Comparison of ENCODE assay signal across 8 cellular contexts in genomic region chr6:41937881-41938574, GRCh38. TPM values are rescaled to one million over a fixed set of nuclear protein-coding genes. Genes with fewer than 3 reads are reported as not detected.
A peak's percentile ranks its signal among the peaks of the same experiment; 100 is the strongest.
DNase-seq lines count a peak whose midpoint lies in the region; ATAC-seq lines count a peak whose summit lies in the region.

No MANE protein-coding gene starts in this region.

- peak overlapping the region; percentile 94 for H3K27ac Mint-ChIP-seq in T-helper 2 cell treated with Interferon-gamma antibody and Interleukin-4, amounts not matched to agents 5 μg/mL and 100 μg/mL, for 36 hours

- no peaks in the 10 kb centered on the region for H3K9me3 Mint-ChIP-seq in T-helper 2 cell treated with Interferon-gamma antibody and Interleukin-4, amounts not matched to agents 5 μg/mL and 100 μg/mL, for 36 hours

- ATAC-seq in HG03342 (IDR thresholded peaks at IDR 0.05; ENCODE audit: unreplicated experiment) (no peak), HG03108 (IDR thresholded peaks at IDR 0.05; ENCODE audit: unreplicated experiment) (no peak)

- H3K9ac ChIP-seq in skeletal muscle satellite cell (ENCODE audit: low read depth, low read length), result no peak overlapping the region

- H3K4me2 ChIP-seq in skeletal muscle satellite cell (ENCODE audit: low read length), result peak overlapping the region; percentile 96

- H3K4me1 ChIP-seq in skeletal muscle satellite cell (ENCODE audit: control insufficient read depth, insufficient read depth, low read length), result peaks cover 51% of the 10 kb centered on the region

- peaks cover 75% of the 10 kb centered on the region for H3K36me3 Mint-ChIP-seq in T-helper 2 cell treated with Interferon-gamma antibody and Interleukin-4, amounts not matched to agents 5 μg/mL and 100 μg/mL, for 36 hours (ENCODE audit: low read depth)

- H3K4me3 Mint-ChIP-seq in T-helper 2 cell treated with Interferon-gamma antibody and Interleukin-4, amounts not matched to agents 5 μg/mL and 100 μg/mL, for 36 hours, result peak overlapping the region; percentile 99

- H3K4me3 ChIP-seq in skeletal muscle satellite cell (ENCODE audit: low read length), result no peak overlapping the region

- peak; percentile 54 to 61 for DNase-seq in Kasumi-1 (lab: John Stamatoyannopoulos, UW)
- no peak for DNase-seq in T-helper 2 cell treated with Interferon-gamma antibody and Interleukin-4, amounts not matched to agents 5 μg/mL and 100 μg/mL, for 36 hours (ENCODE audit: low spot score)
- peak; percentile 10 for DNase-seq in effector CD8-positive, alpha-beta T cell (lab: John Stamatoyannopoulos, UW)
- no peak for DNase-seq in GOT3 (lab: John Stamatoyannopoulos, UW)
- DNase-seq in NCI-H2196 (lab: John Stamatoyannopoulos, UW; ENCODE audit: unreplicated experiment), result no peak

- no peaks in the 10 kb centered on the region for H3K27me3 Mint-ChIP-seq in T-helper 2 cell treated with Interferon-gamma antibody and Interleukin-4, amounts not matched to agents 5 μg/mL and 100 μg/mL, for 36 hours (ENCODE audit: low read depth)

- no peaks in the 10 kb centered on the region for H3K9me3 ChIP-seq in skeletal muscle satellite cell (replicated peaks; ENCODE audit: low read length)

- peaks cover 50% of the 10 kb centered on the region for H3K4me1 Mint-ChIP-seq in T-helper 2 cell treated with Interferon-gamma antibody and Interleukin-4, amounts not matched to agents 5 μg/mL and 100 μg/mL, for 36 hours (ENCODE audit: low read depth)

- H3K27me3 ChIP-seq in skeletal muscle satellite cell (ENCODE audit: control insufficient read depth, insufficient read depth, low read length), result no peaks in the 10 kb centered on the region

- peaks cover 46% of the 10 kb centered on the region for H3K36me3 ChIP-seq in skeletal muscle satellite cell (ENCODE audit: insufficient read depth, low read length)

RNA-seq across cellular contexts. Expression of gene CCND3, which starts 3.6 kb away (rescaled TPM):
- 49.2 and 55.7 TPM in 2 replicates for total RNA-seq in skeletal muscle satellite cell (2012; rRNA removed)

RNA-seq across cellular contexts. Expression of gene BYSL, which starts 16.7 kb away (rescaled TPM):
- 25.6 and 26.9 TPM in 2 replicates for total RNA-seq in skeletal muscle satellite cell (2012; rRNA removed)

RNA-seq across cellular contexts. Expression of gene MED20, which starts 17.1 kb away (rescaled TPM):
- 19.4 and 23.3 TPM in 2 replicates for total RNA-seq in skeletal muscle satellite cell (2012; rRNA removed)

RNA-seq across cellular contexts. Expression of gene USP49, which starts 42.9 kb away (rescaled TPM):
- total RNA-seq in skeletal muscle satellite cell (2012; rRNA removed), result 1.7 and 3.5 TPM in 2 replicates

Comparison
In these comparisons a context has a peak if more than half of its experiments do, and no peak if none do; other contexts are left out.
1. DNase-seq: peak in Kasumi-1 (2 of 2) and effector CD8-positive, alpha-beta T cell (single experiment); none in T-helper 2 cell treated with Interferon-gamma antibody and Interleukin-4, amounts not matched to agents 5 μg/mL and 100 μg/mL, for 36 hours (single experiment), GOT3 (single experiment) and NCI-H2196 (single experiment).